Comparison of ENCODE assay signal across 1 cellular context in the genomic region with DNA sequence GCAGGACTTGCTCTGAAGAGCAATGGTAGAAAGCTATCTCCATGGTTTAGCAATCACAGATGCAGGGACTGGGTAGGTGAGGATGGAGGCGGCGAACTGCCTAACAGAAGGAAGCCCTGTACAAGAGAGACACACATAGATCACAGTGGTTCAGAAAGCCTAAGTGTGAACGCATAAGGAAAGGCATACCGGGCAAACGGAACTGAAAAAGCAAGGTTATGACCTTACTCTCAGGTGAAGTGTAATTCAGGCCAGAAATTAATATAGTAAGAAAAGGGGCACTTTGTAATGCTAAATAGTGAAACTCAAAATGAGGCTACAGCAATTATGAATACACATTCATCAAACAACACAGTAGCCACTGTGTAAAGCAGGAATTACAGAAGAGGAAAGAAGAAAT.
TF ChIP-seq lines count a peak whose summit lies in the region.

No MANE protein-coding gene starts in this region.

TF ChIP-seq in H1, 55 proteins besides CTCF, POLR2A, EP300 and RAD21 (continued from another document):
- TF ChIP-seq GTF2F1 (IDR thresholded peaks at IDR 0.05; ENCODE audit: borderline replicate concordance, low read depth, low read length) (no peak), CHD1 (IDR thresholded peaks at IDR 0.05; ENCODE audit: low read depth, low read length) (no peak), NRF1 (IDR thresholded peaks at IDR 0.05; ENCODE audit: low read depth, low read length) (no peak), RFX5 (IDR thresholded peaks at IDR 0.05; ENCODE audit: borderline replicate concordance, low read depth, low read length) (no peak), JUN (IDR thresholded peaks at IDR 0.05; ENCODE audit: low read depth, low read length) (no peak), POLR2AphosphoS5 (IDR thresholded peaks at IDR 0.05; ENCODE audit: low read depth, low read length) (no peak), SIN3A (conservative IDR thresholded peaks at IDR 0.05 in 1 of 2, IDR thresholded peaks at IDR 0.05 in 1 of 2; ENCODE audit: low read depth in 1 of 2, low read length in 2 of 2) (no peak), GABPA (IDR thresholded peaks at IDR 0.05; ENCODE audit: borderline replicate concordance, insufficient read depth, low read length) (no peak), YY1 (IDR thresholded peaks at IDR 0.05; ENCODE audit: low read depth, low read length) (no peak), TAF7 (optimal IDR thresholded peaks at IDR 0.05; ENCODE audit: borderline replicate concordance, low read depth, low read length) (no peak), CBX8 (IDR thresholded peaks at IDR 0.05; ENCODE audit: borderline replicate concordance, low read depth, low read length) (no peak), POU5F1 (IDR thresholded peaks at IDR 0.05; ENCODE audit: low read depth, low read length) (no peak)
- TF ChIP-seq, protein P1, sequence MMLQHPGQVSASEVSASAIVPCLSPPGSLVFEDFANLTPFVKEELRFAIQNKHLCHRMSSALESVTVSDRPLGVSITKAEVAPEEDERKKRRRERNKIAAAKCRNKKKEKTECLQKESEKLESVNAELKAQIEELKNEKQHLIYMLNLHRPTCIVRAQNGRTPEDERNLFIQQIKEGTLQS (IDR thresholded peaks at IDR 0.05; ENCODE audit: insufficient read depth, low read depth, low read length), result no peak
